ENCODE assay signal across 9 cellular contexts in the genomic region with DNA sequence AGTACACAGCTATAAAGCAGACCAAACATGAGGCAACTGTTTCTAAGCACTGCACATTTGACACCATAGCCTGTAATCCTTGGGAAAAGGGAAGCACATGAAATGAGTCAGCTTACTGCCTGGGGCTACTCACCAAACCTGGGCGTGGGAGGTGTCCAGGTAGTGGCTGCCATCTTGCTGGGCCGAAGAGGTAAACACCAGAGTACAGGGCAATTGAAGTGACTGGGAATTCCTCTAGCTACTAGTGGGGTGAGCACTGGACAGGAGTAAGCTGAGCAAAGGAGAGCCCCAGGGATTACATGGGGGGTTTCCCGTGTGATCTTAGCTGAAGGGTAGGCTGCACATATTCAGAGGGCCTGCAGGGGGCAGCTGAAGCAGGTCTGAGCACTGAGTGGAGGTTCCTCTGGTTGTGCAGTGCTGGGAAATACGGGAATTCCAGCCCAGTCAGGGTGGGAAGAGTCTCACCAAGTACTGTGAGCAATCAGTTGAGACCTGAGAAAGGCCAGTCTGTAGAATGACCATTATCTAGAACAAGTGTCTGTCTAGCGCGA.
DNase-seq lines count a peak whose midpoint lies in the region; ATAC-seq and TF ChIP-seq lines count a peak whose summit lies in the region.
"Had no signal": no experiment of that assay in that cellular context is flagged by ENCODE, and none has a peak within 500 bp of the region (broad histone marks: within the 10 kb centered on the region; RNA-seq: fewer than 3 reads in every experiment).

No MANE protein-coding gene starts in this region.

- ATAC-seq in HG02678 (IDR thresholded peaks at IDR 0.05; ENCODE audit: unreplicated experiment), result peak; percentile 72
- no peak for ATAC-seq in GM19324 (IDR thresholded peaks at IDR 0.05; ENCODE audit: low FRiP score, unreplicated experiment)

- in situ Hi-C loops in GM13977 (cut with MboI; ENCODE audit: low pct_unique_long_range_greater_than_20kb, low sequenced_read_pairs, unreplicated experiment), result no loop called here

- TF ChIP-seq CTCF in GM13977 (IDR thresholded peaks at IDR 0.05; ENCODE audit: extremely low read depth, insufficient read depth, missing control alignments) (peak; percentile 66), kidney epithelial cell (IDR thresholded peaks at IDR 0.05; ENCODE audit: insufficient read depth, low read length, poor library complexity, severe bottlenecking) (peak; percentile 27)

- H3K9me3 ChIP-seq in effector memory CD4-positive, alpha-beta T cell (ENCODE audit: control insufficient read depth, low read length), result no peaks in the 10 kb centered on the region
- H3K9me3 ChIP-seq: upper lobe of left lung had no signal

- DNase-seq in GM13977 (ENCODE audit: low spot score), result peak; percentile 47
- peak; percentile 37 for DNase-seq in SKM-1 treated with dmso at 0.1 percent for 144 hours (lab: John Stamatoyannopoulos, UW; ENCODE audit: unreplicated experiment)
- no peak for DNase-seq in kidney epithelial cell (ENCODE audit: low read depth)
- no peak for DNase-seq in hepatic stellate cell (ENCODE audit: low spot score)
- no peak for DNase-seq in effector memory CD4-positive, alpha-beta T cell
- no peak for DNase-seq in kidney glomerular epithelial cell (lab: John Stamatoyannopoulos, UW)
- DNase-seq: upper lobe of left lung had no signal

- no peak overlapping the region for H3K27ac ChIP-seq in effector memory CD4-positive, alpha-beta T cell (ENCODE audit: insufficient read depth, low read length, poor library complexity, severe bottlenecking)
- H3K27ac ChIP-seq: upper lobe of left lung had no signal

- H3K36me3 ChIP-seq in kidney epithelial cell (ENCODE audit: control insufficient read depth, insufficient read depth, low read length), result no peaks in the 10 kb centered on the region
- H3K36me3 ChIP-seq in effector memory CD4-positive, alpha-beta T cell (ENCODE audit: control insufficient read depth, insufficient read depth, low read length), result no peaks in the 10 kb centered on the region
- H3K36me3 ChIP-seq: upper lobe of left lung had no signal

- H3K27me3 ChIP-seq in kidney epithelial cell (ENCODE audit: control insufficient read depth, insufficient read depth, low read length), result no peaks in the 10 kb centered on the region
- no peaks in the 10 kb centered on the region for H3K27me3 ChIP-seq in effector memory CD4-positive, alpha-beta T cell (replicated peaks; ENCODE audit: control insufficient read depth, insufficient read depth, low read length, poor library complexity, severe bottlenecking)
- H3K27me3 ChIP-seq: upper lobe of left lung had no signal

- no peaks in the 10 kb centered on the region for H3K4me1 ChIP-seq in effector memory CD4-positive, alpha-beta T cell (ENCODE audit: control insufficient read depth, insufficient read depth, low read length, poor library complexity, severe bottlenecking)
- H3K4me1 ChIP-seq: upper lobe of left lung had no signal

- H3K4me3 ChIP-seq in kidney epithelial cell (ENCODE audit: low read depth, low read length), result no peak overlapping the region
- no peak overlapping the region for H3K4me3 ChIP-seq in effector memory CD4-positive, alpha-beta T cell (ENCODE audit: insufficient read depth, low read depth, low read length, poor library complexity, severe bottlenecking)
- H3K4me3 ChIP-seq: upper lobe of left lung had no signal

Comparison
In these comparisons a context has a peak if more than half of its experiments do, and no peak if none do; other contexts are left out.
1. DNase-seq: peak in GM13977 (single experiment) and SKM-1 treated with dmso at 0.1 percent for 144 hours (single experiment); none in kidney epithelial cell (single experiment), hepatic stellate cell (single experiment), effector memory CD4-positive, alpha-beta T cell (0 of 3) and kidney glomerular epithelial cell (single experiment).